Comparison of ENCODE assay signal across 17 cellular contexts in genomic region chr5:59887274-59887673, GRCh38. TPM values are rescaled to one million over a fixed set of nuclear protein-coding genes. Genes with fewer than 3 reads are reported as not detected.
DNase-seq lines count a peak whose midpoint lies in the region; ATAC-seq and TF ChIP-seq lines count a peak whose summit lies in the region.
"Had no signal": no experiment of that assay in that cellular context is flagged by ENCODE, and none has a peak within 500 bp of the region (broad histone marks: within the 10 kb centered on the region; RNA-seq: fewer than 3 reads in every experiment).

No MANE protein-coding gene starts in this region.

- H3K4me1 ChIP-seq in osteoblast (ENCODE audit: insufficient read depth, low read length) (no peaks in the 10 kb centered on the region), HAP-1 (no peaks in the 10 kb centered on the region)
- H3K4me1 ChIP-seq: A549, Caco-2 had no signal

- no peak overlapping the region for H3K4me2 ChIP-seq in osteoblast (ENCODE audit: insufficient read depth, low read length)
- H3K4me2 ChIP-seq: A549 had no signal

- no peak overlapping the region for H2AFZ ChIP-seq in osteoblast (ENCODE audit: low read length)
- H2AFZ ChIP-seq: GM23248 had no signal

- no peak overlapping the region for H3K4me3 ChIP-seq in choroid plexus epithelial cell (ENCODE audit: low read depth, low read length)
- no peak overlapping the region for H3K4me3 ChIP-seq in osteoblast (ENCODE audit: insufficient read depth, low read length)
- no peak overlapping the region for H3K4me3 ChIP-seq in HAP-1
- H3K4me3 ChIP-seq: A549, GM23248 had no signal

- no peaks in the 10 kb centered on the region for H3K9me3 ChIP-seq in osteoblast (ENCODE audit: low read depth, low read length)
- H3K9me3 ChIP-seq in HAP-1, result no peaks in the 10 kb centered on the region
- H3K9me3 ChIP-seq: A549, Caco-2 had no signal

- no peaks in the 10 kb centered on the region for H3K79me2 ChIP-seq in osteoblast (ENCODE audit: insufficient read depth, low read length)

- TF ChIP-seq CTCF in choroid plexus epithelial cell (conservative IDR thresholded peaks at IDR 0.05; ENCODE audit: low read depth, low read length) (no peak), osteoblast (IDR thresholded peaks at IDR 0.05; ENCODE audit: extremely low read depth, low read depth, low read length) (no peak)

- H3K27ac ChIP-seq in osteoblast (ENCODE audit: low read depth, low read length), result no peak overlapping the region
- H3K27ac ChIP-seq: A549, C4-2B, GM23248, HL-60 had no signal

- no peaks in the 10 kb centered on the region for H4K20me1 ChIP-seq in osteoblast (ENCODE audit: insufficient read depth, low read length)

- no peaks in the 10 kb centered on the region for H3K36me3 ChIP-seq in osteoblast (ENCODE audit: insufficient read depth, low read length)
- H3K36me3 ChIP-seq in HAP-1 (replicated peaks), result no peaks in the 10 kb centered on the region

- in situ Hi-C loops in HAP-1 (cut with MboI; ENCODE audit: low sequenced_read_pairs), result no loop called here

- H3K27me3 ChIP-seq in osteoblast (ENCODE audit: insufficient read depth, low read length) (peaks cover 13% of the 10 kb centered on the region), HAP-1 (ENCODE audit: low read depth) (peaks cover 6% of the 10 kb centered on the region)

- DNase-seq in LHCN-M2 (ENCODE audit: low read depth), result peak; percentile 48
- peak; percentile 26 for DNase-seq in choroid plexus epithelial cell (ENCODE audit: low read depth)
- DNase-seq in iris pigment epithelial cell (ENCODE audit: low read depth), result peak; percentile 54
- DNase-seq in osteoblast (ENCODE audit: insufficient read length, low spot score, missing footprints), result peak; percentile 44
- DNase-seq in HAP-1 (ENCODE audit: low spot score in 2 of 2), result no peak
- DNase-seq in stimulated activated naive CD4-positive, alpha-beta T cell treated with Interleukin-2 at 50 U/mL for 16 hours (lab: John Stamatoyannopoulos, UW), result no peak
- DNase-seq in activated T-cell treated with anti-CD3 and anti-CD28 coated beads, Interleukin-2, amount 50 U/mL, for 48 hours, result no peak
- DNase-seq: AML-193; Caco-2; CD4-positive, alpha-beta T cell; GM23248; HFFc6 had no signal

- ATAC-seq in HG03469 (IDR thresholded peaks at IDR 0.05; ENCODE audit: unreplicated experiment), result no peak
- ATAC-seq: A549, HCT116 had no signal

RNA-seq across cellular contexts. Expression of gene PDE4D, which starts 6.3 kb away (rescaled TPM):
- 26.8 and 33.9 TPM in 2 replicates for total RNA-seq in LHCN-M2 (2014; rRNA removed)
- polyA plus RNA-seq in LHCN-M2 (2012), result 1.2 TPM
- total RNA-seq in osteoblast, result 18.9 and 19.9 TPM in 2 replicates

Comparison
In these comparisons a context has a peak if more than half of its experiments do, and no peak if none do; other contexts are left out.
1. DNase-seq: peak in LHCN-M2 (single experiment), choroid plexus epithelial cell (single experiment), iris pigment epithelial cell (single experiment) and osteoblast (single experiment); none in HAP-1 (0 of 2), stimulated activated naive CD4-positive, alpha-beta T cell treated with Interleukin-2 at 50 U/mL for 16 hours (single experiment) and activated T-cell treated with anti-CD3 and anti-CD28 coated beads, Interleukin-2, amount 50 U/mL, for 48 hours (0 of 2).